Comparison of ENCODE assay signal across 12 cellular contexts in the genomic region with DNA sequence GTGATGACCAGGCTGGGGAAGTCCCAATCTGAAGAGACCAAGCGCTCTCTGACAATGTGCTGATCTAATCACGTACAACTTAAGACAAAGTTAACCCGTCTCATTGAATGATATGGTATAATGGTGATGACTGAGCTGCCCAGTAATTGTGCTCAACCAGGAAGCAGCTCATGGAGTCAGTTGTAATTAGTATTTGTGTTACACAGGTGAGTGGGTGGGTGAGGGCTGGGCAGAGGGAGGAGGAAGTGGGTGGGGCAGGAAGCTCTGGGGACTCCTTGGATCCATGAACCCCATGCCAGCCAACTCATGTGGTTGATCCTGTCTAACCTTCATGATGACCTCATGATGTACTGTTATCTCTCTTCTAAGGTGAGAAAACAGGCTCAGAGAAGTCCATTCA. TPM values are rescaled to one million over a fixed set of nuclear protein-coding genes. Genes with fewer than 3 reads are reported as not detected.
DNase-seq lines count a peak whose midpoint lies in the region; ATAC-seq and TF ChIP-seq lines count a peak whose summit lies in the region.
"Had no signal": no experiment of that assay in that cellular context is flagged by ENCODE, and none has a peak within 500 bp of the region (broad histone marks: within the 10 kb centered on the region; RNA-seq: fewer than 3 reads in every experiment).

No MANE protein-coding gene starts in this region.

- H3K27ac ChIP-seq in Peyer's patch: peak overlapping the region in 2 of 4 donors; percentile 44 to 74
- H3K27ac ChIP-seq: SK-N-MC, uterus had no signal

- H3K4me3 Mint-ChIP-seq in central memory CD8-positive, alpha-beta T cell: no peak overlapping the region
- H3K4me3 Mint-ChIP-seq in stimulated activated naive B cell treated with anti-CD40 and anti-IgM and Interleukin-4, amounts not matched to agents 10 μg/mL and 1 μg/mL and 100 μg/mL, for 72 hours: peak overlapping the region; percentile 33 to 55

- no peaks in the 10 kb centered on the region for H3K27me3 ChIP-seq in Peyer's patch
- H3K27me3 ChIP-seq: uterus had no signal

- H3K4me1 Mint-ChIP-seq in central memory CD8-positive, alpha-beta T cell: peaks cover 57% of the 10 kb centered on the region
- peaks cover 56 to 85% of the 10 kb centered on the region in 2 donors for H3K4me1 Mint-ChIP-seq in stimulated activated naive B cell treated with anti-CD40 and anti-IgM and Interleukin-4, amounts not matched to agents 10 μg/mL and 1 μg/mL and 100 μg/mL, for 72 hours

- no peaks in the 10 kb centered on the region for H3K9me3 ChIP-seq in Peyer's patch
- H3K9me3 ChIP-seq: uterus had no signal

- H3K27ac Mint-ChIP-seq in central memory CD8-positive, alpha-beta T cell (ENCODE audit: low read depth): peak overlapping the region; percentile 99
- peak overlapping the region; percentile 94 for H3K27ac Mint-ChIP-seq in stimulated activated naive B cell treated with anti-CD40 and anti-IgM and Interleukin-4, amounts not matched to agents 10 μg/mL and 1 μg/mL and 100 μg/mL, for 72 hours

- TF ChIP-seq POLR2A in Peyer's patch (IDR thresholded peaks at IDR 0.05): no peak

- H3K9me3 Mint-ChIP-seq in central memory CD8-positive, alpha-beta T cell: no peaks in the 10 kb centered on the region
- H3K9me3 Mint-ChIP-seq in stimulated activated naive B cell treated with anti-CD40 and anti-IgM and Interleukin-4, amounts not matched to agents 10 μg/mL and 1 μg/mL and 100 μg/mL, for 72 hours: no peaks in the 10 kb centered on the region

- peaks cover 0 to 45% (median 14%) of the 10 kb centered on the region in 4 donors for H3K4me1 ChIP-seq in Peyer's patch

- peaks cover 12% of the 10 kb centered on the region for H3K36me3 Mint-ChIP-seq in central memory CD8-positive, alpha-beta T cell (ENCODE audit: insufficient read depth)
- H3K36me3 Mint-ChIP-seq in stimulated activated naive B cell treated with anti-CD40 and anti-IgM and Interleukin-4, amounts not matched to agents 10 μg/mL and 1 μg/mL and 100 μg/mL, for 72 hours: peaks cover 8 to 30% of the 10 kb centered on the region in 2 donors

- ATAC-seq in central memory CD8-positive, alpha-beta T cell (replicated peaks; ENCODE audit: extremely low read depth, poor library complexity, severe bottlenecking): no peak
- no peak for ATAC-seq in stimulated activated naive B cell treated with anti-CD40 and anti-IgM and Interleukin-4, amounts not matched to agents 10 μg/mL and 1 μg/mL and 100 μg/mL, for 72 hours (replicated peaks)
- no peak for ATAC-seq in GM18502 (IDR thresholded peaks at IDR 0.05; ENCODE audit: poor library complexity, unreplicated experiment)
- no peak for ATAC-seq in GM19395 (IDR thresholded peaks at IDR 0.05; ENCODE audit: unreplicated experiment)

- no peaks in the 10 kb centered on the region for H3K36me3 ChIP-seq in Peyer's patch
- H3K36me3 ChIP-seq: uterus had no signal

- no peaks in the 10 kb centered on the region for H3K27me3 Mint-ChIP-seq in central memory CD8-positive, alpha-beta T cell
- no peaks in the 10 kb centered on the region for H3K27me3 Mint-ChIP-seq in stimulated activated naive B cell treated with anti-CD40 and anti-IgM and Interleukin-4, amounts not matched to agents 10 μg/mL and 1 μg/mL and 100 μg/mL, for 72 hours

- DNase-seq in stimulated activated CD4-positive, alpha-beta T cell treated with anti-CD3 and anti-CD28 coated beads, Interleukin-15, amount 100 ng/mL, for 24 hours: peak; percentile 45
- no peak for DNase-seq in stimulated activated CD4-positive, alpha-beta T cell treated with anti-CD3 and anti-CD28 coated beads, Interleukin-12 subunit alpha, Interleukin-12 subunit beta, amount 100 ng/mL, for 4 hours
- DNase-seq in Peyer's patch: peak in 2 of 3 donors; percentile 72 to 73
- no peak for DNase-seq in central memory CD8-positive, alpha-beta T cell (ENCODE audit: low spot score in 2 of 2)
- no peak for DNase-seq in stimulated activated naive B cell treated with anti-CD40 and anti-IgM and Interleukin-4, amounts not matched to agents 10 μg/mL and 1 μg/mL and 100 μg/mL, for 72 hours
- DNase-seq in activated CD4-positive, CD25-positive, alpha-beta regulatory T cell treated with anti-CD3 and anti-CD28 coated beads, Interleukin-2, amount 50 U/mL, for 72 hours: no peak
- DNase-seq: C1 segment of cervical spinal cord, NCI-H446, uterus had no signal

- TF ChIP-seq CTCF in Peyer's patch (IDR thresholded peaks at IDR 0.05): no peak

- H3K4me3 ChIP-seq in Peyer's patch: no peak overlapping the region
- H3K4me3 ChIP-seq: SK-N-MC, uterus had no signal

RNA-seq across cellular contexts. Expression of a gene that starts 8.7 kb away (rescaled TPM):
- total RNA-seq in Peyer's patch: 100 to 1,000 TPM; 105 to 122 (median 112) TPM

Comparison
In these comparisons a context has a peak if more than half of its experiments do, and no peak if none do; other contexts are left out.
1. DNase-seq: peak in stimulated activated CD4-positive, alpha-beta T cell treated with anti-CD3 and anti-CD28 coated beads, Interleukin-15, amount 100 ng/mL, for 24 hours (single experiment) and Peyer's patch (2 of 3); none in stimulated activated CD4-positive, alpha-beta T cell treated with anti-CD3 and anti-CD28 coated beads, Interleukin-12 subunit alpha, Interleukin-12 subunit beta, amount 100 ng/mL, for 4 hours (single experiment), central memory CD8-positive, alpha-beta T cell (0 of 2), stimulated activated naive B cell treated with anti-CD40 and anti-IgM and Interleukin-4, amounts not matched to agents 10 μg/mL and 1 μg/mL and 100 μg/mL, for 72 hours (single experiment) and activated CD4-positive, CD25-positive, alpha-beta regulatory T cell treated with anti-CD3 and anti-CD28 coated beads, Interleukin-2, amount 50 U/mL, for 72 hours (single experiment).